In the genomic region with DNA sequence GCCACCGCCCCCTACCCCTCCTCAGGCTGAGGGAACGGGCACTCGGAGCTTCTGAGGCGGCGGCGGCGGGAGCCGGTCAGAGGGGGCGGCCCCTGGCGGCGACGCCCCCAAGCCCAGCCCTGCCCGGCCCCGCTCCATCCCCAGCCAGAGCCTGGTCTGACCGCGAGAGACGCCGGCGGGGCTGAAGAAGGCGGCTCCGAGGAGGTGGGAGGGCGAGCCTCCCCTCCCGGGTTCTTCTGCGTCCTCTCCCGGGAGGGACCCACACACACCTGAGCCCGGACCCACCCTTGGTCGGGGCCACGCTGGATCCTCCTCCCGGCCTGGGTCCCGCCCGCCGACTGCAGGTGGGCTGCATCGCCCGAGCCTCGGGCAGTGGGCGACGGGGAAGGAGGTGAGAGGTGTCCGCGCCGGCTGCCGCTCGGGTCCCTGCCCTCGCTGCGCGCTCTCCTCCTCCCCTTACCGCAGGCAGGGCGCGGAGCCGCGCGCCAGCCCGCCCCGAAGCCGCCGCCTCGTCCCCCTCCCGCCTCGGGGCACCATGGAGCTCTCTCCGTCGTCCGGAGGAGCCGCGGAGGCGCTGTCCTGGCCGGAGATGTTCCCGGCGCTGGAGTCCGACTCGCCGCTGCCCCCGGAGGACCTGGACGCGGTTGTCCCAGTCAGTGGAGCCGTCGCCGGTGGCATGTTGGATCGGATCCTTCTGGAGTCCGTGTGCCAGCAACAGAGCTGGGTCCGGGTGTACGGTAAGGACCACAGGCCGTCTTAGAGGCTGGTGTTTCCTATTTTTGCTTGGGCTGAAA, we compare ENCODE assay signal across 8 cellular contexts. TPM values are rescaled to one million over a fixed set of nuclear protein-coding genes. Genes with fewer than 3 reads are reported as not detected.
DNase-seq lines count a peak whose midpoint lies in the region; ATAC-seq, FAIRE-seq and TF ChIP-seq lines count a peak whose summit lies in the region.

A gene (plus strand): TSS at position 147 of the 794 bp plus-strand sequence. CDS start 389 bp downstream, at position 536.

- H3K27ac Mint-ChIP-seq in activated T-helper 1 cell treated with anti-CD3 and anti-CD28 coated beads, Interleukin-12 subunit alpha, Interleukin-12 subunit beta, Interleukin-2, Interleukin-4 antibody, amounts not matched to agents 30 ng/mL and 10 ng/mL and 1 ng/mL, durations not matched to agents 14 hours and 24 hours and 36 hours = no peak within 1 kb of the TSS
- H3K27ac Mint-ChIP-seq in natural killer cell treated with Interleukin-12 subunit alpha and Interleukin-12 subunit beta and Interleukin-15 and Interleukin-18, amount 100 ng/mL, for 72 hours = no peak within 1 kb of the TSS

- ATAC-seq in HG02642 (IDR thresholded peaks at IDR 0.05; ENCODE audit: poor library complexity, unreplicated experiment) (peak; percentile 54), GM18858 (IDR thresholded peaks at IDR 0.05; ENCODE audit: unreplicated experiment) (no peak)
- peak; percentile 44 to 48 for ATAC-seq in natural killer cell treated with Interleukin-12 subunit alpha and Interleukin-12 subunit beta and Interleukin-15 and Interleukin-18, amount 100 ng/mL, for 72 hours

- H3K36me3 Mint-ChIP-seq in activated T-helper 1 cell treated with anti-CD3 and anti-CD28 coated beads, Interleukin-12 subunit alpha, Interleukin-12 subunit beta, Interleukin-2, Interleukin-4 antibody, amounts not matched to agents 30 ng/mL and 10 ng/mL and 1 ng/mL, durations not matched to agents 14 hours and 24 hours and 36 hours (ENCODE audit: low read depth) = no peaks in the 10 kb centered on the region
- peaks cover 8% of the 10 kb centered on the region for H3K36me3 Mint-ChIP-seq in natural killer cell treated with Interleukin-12 subunit alpha and Interleukin-12 subunit beta and Interleukin-15 and Interleukin-18, amount 100 ng/mL, for 72 hours

- peaks cover 38% of the 10 kb centered on the region for H3K27me3 Mint-ChIP-seq in activated T-helper 1 cell treated with anti-CD3 and anti-CD28 coated beads, Interleukin-12 subunit alpha, Interleukin-12 subunit beta, Interleukin-2, Interleukin-4 antibody, amounts not matched to agents 30 ng/mL and 10 ng/mL and 1 ng/mL, durations not matched to agents 14 hours and 24 hours and 36 hours (ENCODE audit: insufficient read depth)
- peaks cover 26 to 32% of the 10 kb centered on the region in 2 donors for H3K27me3 Mint-ChIP-seq in natural killer cell treated with Interleukin-12 subunit alpha and Interleukin-12 subunit beta and Interleukin-15 and Interleukin-18, amount 100 ng/mL, for 72 hours

- H3K4me3 ChIP-seq in AG04449 (ENCODE audit: low read depth, low read length) = peak within 1 kb of the TSS; percentile 91
- H3K4me3 ChIP-seq in GM12864 (ENCODE audit: low read depth, low read length) = peak within 1 kb of the TSS; percentile 60

- CTCF ChIA-PET in AG04449 (lab: Yijun Ruan, JAX) = interaction anchor here (0.7 to 4.7 kb wide), 17 partner anchors 9 to 205 kb away, joined by 3 to 24 read pairs (median 3); no protein-coding TSS in a partner anchor

- peaks cover 11% of the 10 kb centered on the region for H3K9me3 Mint-ChIP-seq in activated T-helper 1 cell treated with anti-CD3 and anti-CD28 coated beads, Interleukin-12 subunit alpha, Interleukin-12 subunit beta, Interleukin-2, Interleukin-4 antibody, amounts not matched to agents 30 ng/mL and 10 ng/mL and 1 ng/mL, durations not matched to agents 14 hours and 24 hours and 36 hours
- H3K9me3 Mint-ChIP-seq in natural killer cell treated with Interleukin-12 subunit alpha and Interleukin-12 subunit beta and Interleukin-15 and Interleukin-18, amount 100 ng/mL, for 72 hours = peaks cover 3% of the 10 kb centered on the region

- no peak for DNase-seq in AG04449 (ENCODE audit: low read depth, low spot score)
- no peak for DNase-seq in GM12864 (ENCODE audit: low read depth)
- peak; percentile 87 for DNase-seq in NCI-H146 (lab: John Stamatoyannopoulos, UW)
- DNase-seq in activated T-helper 1 cell treated with anti-CD3 and anti-CD28 coated beads, Interleukin-12 subunit alpha, Interleukin-12 subunit beta, Interleukin-2, Interleukin-4 antibody, amounts not matched to agents 30 ng/mL and 10 ng/mL and 1 ng/mL, durations not matched to agents 14 hours and 24 hours and 36 hours (ENCODE audit: low spot score) = no peak
- peak; percentile 74 for DNase-seq in frontal cortex (ENCODE audit: low spot score in 2 of 2)
- no peak for DNase-seq in natural killer cell treated with Interleukin-12 subunit alpha and Interleukin-12 subunit beta and Interleukin-15 and Interleukin-18, amount 100 ng/mL, for 72 hours (ENCODE audit: low spot score)

- H3K4me3 Mint-ChIP-seq in activated T-helper 1 cell treated with anti-CD3 and anti-CD28 coated beads, Interleukin-12 subunit alpha, Interleukin-12 subunit beta, Interleukin-2, Interleukin-4 antibody, amounts not matched to agents 30 ng/mL and 10 ng/mL and 1 ng/mL, durations not matched to agents 14 hours and 24 hours and 36 hours = peak within 1 kb of the TSS; percentile 61
- peak within 1 kb of the TSS; percentile 70 for H3K4me3 Mint-ChIP-seq in natural killer cell treated with Interleukin-12 subunit alpha and Interleukin-12 subunit beta and Interleukin-15 and Interleukin-18, amount 100 ng/mL, for 72 hours

- peak; percentile 32 for TF ChIP-seq CTCF in AG04449 (IDR thresholded peaks at IDR 0.05; ENCODE audit: insufficient read depth, low read length, missing control alignments)
- TF ChIP-seq CTCF in GM12864 (IDR thresholded peaks at IDR 0.05; ENCODE audit: low read depth, low read length, missing control alignments) = peak; percentile 3

- intact Hi-C loops in activated T-helper 1 cell treated with anti-CD3 and anti-CD28 coated beads, Interleukin-12 subunit alpha, Interleukin-12 subunit beta, Interleukin-2, Interleukin-4 antibody, amounts not matched to agents 30 ng/mL and 10 ng/mL and 1 ng/mL, durations not matched to agents 14 hours and 24 hours and 36 hours (cut with micrococcal nuclease) = no loop called here

- POLR2A ChIA-PET in AG04449 (lab: Yijun Ruan, JAX) = interaction anchor here (1.0 to 2.0 kb wide), 2 partner anchors 33 to 36 kb away, joined by 5 to 7 read pairs; no protein-coding TSS in a partner anchor

- no peak for FAIRE-seq in frontal cortex (lab: Jason Lieb, UNC)

- H3K4me1 Mint-ChIP-seq in activated T-helper 1 cell treated with anti-CD3 and anti-CD28 coated beads, Interleukin-12 subunit alpha, Interleukin-12 subunit beta, Interleukin-2, Interleukin-4 antibody, amounts not matched to agents 30 ng/mL and 10 ng/mL and 1 ng/mL, durations not matched to agents 14 hours and 24 hours and 36 hours (ENCODE audit: low read depth) = peaks cover 10% of the 10 kb centered on the region
- H3K4me1 Mint-ChIP-seq in natural killer cell treated with Interleukin-12 subunit alpha and Interleukin-12 subunit beta and Interleukin-15 and Interleukin-18, amount 100 ng/mL, for 72 hours (ENCODE audit: low read depth in 2 of 2) = peaks cover 6 to 7% of the 10 kb centered on the region in 2 donors

RNA-seq across cellular contexts. Expression of the gene that starts here (rescaled TPM):
- total RNA-seq in activated T-helper 1 cell treated with anti-CD3 and anti-CD28 coated beads, Interleukin-12 subunit alpha, Interleukin-12 subunit beta, Interleukin-2, Interleukin-4 antibody, amounts not matched to agents 30 ng/mL and 10 ng/mL and 1 ng/mL, durations not matched to agents 14 hours and 24 hours and 36 hours = not detected in 2 replicates
- 28.9 TPM for total RNA-seq in frontal cortex
- total RNA-seq in natural killer cell treated with Interleukin-12 subunit alpha and Interleukin-12 subunit beta and Interleukin-15 and Interleukin-18, amount 100 ng/mL, for 72 hours = not detected

Comparison
In these comparisons a context has a peak if more than half of its experiments do, and no peak if none do; other contexts are left out.
1. RNA of the gene that starts here (total RNA-seq): 28.9 TPM in frontal cortex (single experiment); not detected in activated T-helper 1 cell treated with anti-CD3 and anti-CD28 coated beads, Interleukin-12 subunit alpha, Interleukin-12 subunit beta, Interleukin-2, Interleukin-4 antibody, amounts not matched to agents 30 ng/mL and 10 ng/mL and 1 ng/mL, durations not matched to agents 14 hours and 24 hours and 36 hours and not detected in natural killer cell treated with Interleukin-12 subunit alpha and Interleukin-12 subunit beta and Interleukin-15 and Interleukin-18, amount 100 ng/mL, for 72 hours; every median in the first group is over 10 times any median in the second.
2. Peak in ATAC-seq in natural killer cell treated with Interleukin-12 subunit alpha and Interleukin-12 subunit beta and Interleukin-15 and Interleukin-18, amount 100 ng/mL, for 72 hours; RNA of the gene not detected or under 1 TPM.
3. DNase-seq: peak in NCI-H146 (single experiment) and frontal cortex (2 of 2); none in AG04449 (single experiment), GM12864 (single experiment), activated T-helper 1 cell treated with anti-CD3 and anti-CD28 coated beads, Interleukin-12 subunit alpha, Interleukin-12 subunit beta, Interleukin-2, Interleukin-4 antibody, amounts not matched to agents 30 ng/mL and 10 ng/mL and 1 ng/mL, durations not matched to agents 14 hours and 24 hours and 36 hours (single experiment) and natural killer cell treated with Interleukin-12 subunit alpha and Interleukin-12 subunit beta and Interleukin-15 and Interleukin-18, amount 100 ng/mL, for 72 hours (single experiment).